Comparison of ENCODE assay signal across 14 cellular contexts in the genomic region with DNA sequence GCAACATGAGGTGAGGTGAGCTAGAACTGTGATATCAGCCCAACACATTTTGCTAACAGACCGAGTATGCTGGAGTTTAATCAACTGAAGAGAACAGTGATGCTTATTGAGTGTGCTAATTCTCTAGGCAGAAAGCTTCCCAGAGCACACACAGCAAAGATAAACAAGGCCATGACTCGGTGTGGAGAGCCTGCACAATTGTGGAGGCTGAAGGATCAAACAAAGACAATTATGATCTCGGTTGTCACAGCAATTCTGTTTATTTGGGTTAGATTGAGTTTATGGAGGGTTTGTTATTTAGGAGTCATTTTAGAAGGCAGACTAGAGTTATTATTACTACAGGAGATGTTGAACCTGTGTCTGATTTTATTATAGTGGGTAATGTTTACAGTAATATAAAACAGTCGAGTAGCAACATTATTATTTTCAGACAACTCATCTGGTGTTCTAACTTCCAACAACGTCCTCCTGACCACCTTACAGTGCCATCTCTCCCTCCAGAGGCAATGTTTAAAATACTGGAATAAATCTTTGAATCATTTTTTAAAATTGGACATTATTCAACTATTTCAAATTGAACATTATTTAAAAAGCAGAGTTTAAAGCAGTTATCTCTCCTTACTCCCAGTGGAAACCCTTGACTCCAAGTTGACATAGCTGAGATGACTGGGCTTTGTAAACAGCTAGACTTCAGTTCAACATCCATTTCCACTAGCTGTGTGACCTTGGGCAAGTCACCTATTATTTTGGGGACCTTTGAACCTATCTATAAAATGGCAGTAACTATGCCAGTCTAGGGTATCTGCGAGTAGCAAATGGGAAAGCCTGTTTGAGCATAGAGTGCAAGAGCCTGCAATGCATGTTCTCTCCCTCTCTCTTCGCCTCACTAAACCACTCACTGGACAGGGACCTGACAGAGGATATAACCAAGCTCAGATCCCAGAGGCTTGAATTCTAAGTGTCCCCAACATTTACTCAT. TPM values are rescaled to one million over a fixed set of nuclear protein-coding genes. Genes with fewer than 3 reads are reported as not detected.
A peak's percentile ranks its signal among the peaks of the same experiment; 100 is the strongest.
DNase-seq lines count a peak whose midpoint lies in the region; ATAC-seq, FAIRE-seq and TF ChIP-seq lines count a peak whose summit lies in the region.
"Had no signal": no experiment of that assay in that cellular context is flagged by ENCODE, and none has a peak within 500 bp of the region (broad histone marks: within the 10 kb centered on the region; RNA-seq: fewer than 3 reads in every experiment).

No MANE protein-coding gene starts in this region.

- no peak overlapping the region for H3K4me3 ChIP-seq in skeletal muscle tissue (ENCODE audit: low read length in 3 of 3)
- no peak overlapping the region for H3K4me3 ChIP-seq in WERI-Rb-1 (ENCODE audit: low read depth, low read length)
- H3K4me3 ChIP-seq: testis had no signal

- peak overlapping the region; percentile 36 for H3K27ac ChIP-seq in skeletal muscle tissue (ENCODE audit: low read depth, low read length)
- H3K27ac ChIP-seq in WERI-Rb-1 = no peak overlapping the region
- H3K27ac ChIP-seq: testis had no signal

- no peaks in the 10 kb centered on the region for H3K9me3 ChIP-seq in skeletal muscle tissue (ENCODE audit: control insufficient read depth in 3 of 3, low read length in 3 of 3)
- no peaks in the 10 kb centered on the region for H3K9me3 ChIP-seq in WERI-Rb-1 (ENCODE audit: severe bottlenecking)
- H3K9me3 ChIP-seq: testis had no signal

- H3K4me1 ChIP-seq in skeletal muscle tissue (ENCODE audit: control insufficient read depth in 3 of 3, insufficient read depth in 3 of 3, low read length in 3 of 3) = no peaks in the 10 kb centered on the region
- H3K4me1 ChIP-seq: testis had no signal

- H3K4me3 Mint-ChIP-seq in T-helper 2 cell treated with Interferon-gamma antibody and Interleukin-4, amounts not matched to agents 5 μg/mL and 100 μg/mL, for 36 hours = no peak overlapping the region
- H3K4me3 Mint-ChIP-seq in activated naive CD8-positive, alpha-beta T cell treated with anti-CD3 and anti-CD28 coated beads, Interleukin-2, amount 50 U/mL, for 24 hours = no peak overlapping the region
- H3K4me3 Mint-ChIP-seq: activated naive CD4-positive, alpha-beta T cell treated with anti-CD3 and anti-CD28 coated beads for 36 hours had no signal

- H3K36me3 ChIP-seq in skeletal muscle tissue (ENCODE audit: control insufficient read depth in 3 of 3, insufficient read depth in 3 of 3, low read length in 3 of 3) (no peaks in the 10 kb centered on the region), WERI-Rb-1 (no peaks in the 10 kb centered on the region)

- peak; percentile 24 for FAIRE-seq in GM18507 (lab: Jason Lieb, UNC)

- no peak overlapping the region for H3K27ac Mint-ChIP-seq in T-helper 2 cell treated with Interferon-gamma antibody and Interleukin-4, amounts not matched to agents 5 μg/mL and 100 μg/mL, for 36 hours
- no peak overlapping the region for H3K27ac Mint-ChIP-seq in activated naive CD8-positive, alpha-beta T cell treated with anti-CD3 and anti-CD28 coated beads, Interleukin-2, amount 50 U/mL, for 24 hours
- H3K27ac Mint-ChIP-seq: activated naive CD4-positive, alpha-beta T cell treated with anti-CD3 and anti-CD28 coated beads for 36 hours had no signal

- peaks cover 12% of the 10 kb centered on the region for H3K27me3 Mint-ChIP-seq in T-helper 2 cell treated with Interferon-gamma antibody and Interleukin-4, amounts not matched to agents 5 μg/mL and 100 μg/mL, for 36 hours (ENCODE audit: low read depth)
- H3K27me3 Mint-ChIP-seq in activated naive CD8-positive, alpha-beta T cell treated with anti-CD3 and anti-CD28 coated beads, Interleukin-2, amount 50 U/mL, for 24 hours = peaks cover 8% of the 10 kb centered on the region

- no peak for ATAC-seq in activated naive CD8-positive, alpha-beta T cell treated with anti-CD3 and anti-CD28 coated beads, Interleukin-2, amount 50 U/mL, for 24 hours
- ATAC-seq: Panc1 had no signal

- H3K4me1 Mint-ChIP-seq in T-helper 2 cell treated with Interferon-gamma antibody and Interleukin-4, amounts not matched to agents 5 μg/mL and 100 μg/mL, for 36 hours (ENCODE audit: low read depth) = no peaks in the 10 kb centered on the region
- no peaks in the 10 kb centered on the region for H3K4me1 Mint-ChIP-seq in activated naive CD8-positive, alpha-beta T cell treated with anti-CD3 and anti-CD28 coated beads, Interleukin-2, amount 50 U/mL, for 24 hours

- H3K27me3 ChIP-seq in skeletal muscle tissue (ENCODE audit: control insufficient read depth in 3 of 3, insufficient read depth in 3 of 3, low read length in 3 of 3) (no peaks in the 10 kb centered on the region), WERI-Rb-1 (ENCODE audit: insufficient read depth, low read depth, severe bottlenecking) (no peaks in the 10 kb centered on the region)
- H3K27me3 ChIP-seq: testis had no signal

- H3K36me3 Mint-ChIP-seq in T-helper 2 cell treated with Interferon-gamma antibody and Interleukin-4, amounts not matched to agents 5 μg/mL and 100 μg/mL, for 36 hours (ENCODE audit: low read depth) = no peaks in the 10 kb centered on the region
- H3K36me3 Mint-ChIP-seq in activated naive CD8-positive, alpha-beta T cell treated with anti-CD3 and anti-CD28 coated beads, Interleukin-2, amount 50 U/mL, for 24 hours (ENCODE audit: low read depth) = no peaks in the 10 kb centered on the region

- H3K9me3 Mint-ChIP-seq in T-helper 2 cell treated with Interferon-gamma antibody and Interleukin-4, amounts not matched to agents 5 μg/mL and 100 μg/mL, for 36 hours = no peaks in the 10 kb centered on the region
- peaks cover 3% of the 10 kb centered on the region for H3K9me3 Mint-ChIP-seq in activated naive CD8-positive, alpha-beta T cell treated with anti-CD3 and anti-CD28 coated beads, Interleukin-2, amount 50 U/mL, for 24 hours
- H3K9me3 Mint-ChIP-seq: activated naive CD4-positive, alpha-beta T cell treated with anti-CD3 and anti-CD28 coated beads for 36 hours had no signal

- no peak overlapping the region for H3K9ac ChIP-seq in skeletal muscle tissue (ENCODE audit: low read depth in 1 of 3, low read length in 3 of 3)

- TF ChIP-seq CTCF in WERI-Rb-1 (IDR thresholded peaks at IDR 0.05; ENCODE audit: low read depth, low read length) = no peak

- DNase-seq in GM18507 (ENCODE audit: extremely low spot score, insufficient read length, low read depth) (no peak), NCI-H1930 (lab: John Stamatoyannopoulos, UW) (peak; percentile 21 to 64), inferior parietal cortex (ENCODE audit: extremely low spot score) (peak; percentile 31), WERI-Rb-1 (no peak), SIG-M5 (lab: John Stamatoyannopoulos, UW) (no peak)
- DNase-seq in T-helper 2 cell treated with Interferon-gamma antibody and Interleukin-4, amounts not matched to agents 5 μg/mL and 100 μg/mL, for 36 hours (ENCODE audit: low spot score) = no peak
- no peak for DNase-seq in activated naive CD8-positive, alpha-beta T cell treated with anti-CD3 and anti-CD28 coated beads, Interleukin-2, amount 50 U/mL, for 24 hours
- DNase-seq: activated naive CD4-positive, alpha-beta T cell treated with anti-CD3 and anti-CD28 coated beads for 36 hours; effector CD8-positive, alpha-beta T cell; mesendoderm; testis had no signal

RNA-seq across cellular contexts. Expression of gene DPT, which starts 40.0 kb away (rescaled TPM):
- total RNA-seq in skeletal muscle tissue = 74.6 TPM
- total RNA-seq: activated naive CD4-positive, alpha-beta T cell treated with anti-CD3 and anti-CD28 coated beads for 36 hours; LHCN-M2 had no signal

Comparison
In these comparisons a context has a peak if more than half of its experiments do, and no peak if none do; other contexts are left out.
1. DNase-seq: peak in NCI-H1930 (2 of 2) and inferior parietal cortex (single experiment); none in GM18507 (single experiment), T-helper 2 cell treated with Interferon-gamma antibody and Interleukin-4, amounts not matched to agents 5 μg/mL and 100 μg/mL, for 36 hours (single experiment), WERI-Rb-1 (single experiment), activated naive CD8-positive, alpha-beta T cell treated with anti-CD3 and anti-CD28 coated beads, Interleukin-2, amount 50 U/mL, for 24 hours (single experiment) and SIG-M5 (single experiment).